In the genomic region with DNA sequence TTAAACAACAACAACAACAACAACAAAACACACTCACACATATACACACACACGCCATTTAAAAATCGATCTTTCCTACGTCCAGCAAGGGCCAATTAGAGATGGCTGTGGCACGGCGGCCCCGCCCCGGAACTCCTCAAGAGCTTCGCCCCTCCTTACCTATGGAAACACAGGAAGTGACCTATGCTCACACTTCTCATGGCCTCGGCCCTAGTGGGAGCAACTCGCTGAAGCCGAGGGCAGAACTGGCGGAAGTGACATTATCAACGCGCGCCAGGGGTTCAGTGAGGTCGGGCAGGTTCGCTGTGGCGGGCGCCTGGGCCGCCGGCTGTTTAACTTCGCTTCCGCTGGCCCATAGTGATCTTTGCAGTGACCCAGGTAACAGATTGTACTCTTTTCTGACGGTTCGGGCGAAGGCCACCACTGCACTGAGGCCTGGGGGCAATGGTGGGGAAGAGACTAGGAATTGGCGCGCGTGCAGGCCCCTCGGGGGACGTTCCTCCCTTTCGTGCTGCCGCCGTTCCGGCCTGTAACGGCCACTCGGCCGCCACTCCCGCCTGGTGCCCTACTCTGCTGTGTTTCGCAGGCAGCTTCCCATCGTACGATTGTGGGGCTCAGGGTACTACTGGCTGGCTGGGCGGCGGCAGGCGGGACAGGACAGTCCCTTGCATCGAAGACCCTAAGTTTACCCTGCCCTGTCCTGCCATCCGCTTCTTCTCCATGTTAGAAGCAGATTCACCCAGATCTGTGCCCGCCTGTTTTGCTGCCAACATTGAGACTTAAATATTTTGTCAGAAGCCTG, we compare ENCODE assay signal across 8 cellular contexts.
DNase-seq lines count a peak whose midpoint lies in the region; ATAC-seq lines count a peak whose summit lies in the region.

A gene (plus strand): TSS at position 284 of the 802 bp plus-strand sequence. CDS start 2,661 bp downstream, outside the sequence.

- peaks cover 21% of the 10 kb centered on the region for H3K36me3 Mint-ChIP-seq in activated naive CD4-positive, alpha-beta T cell treated with anti-CD3 and anti-CD28 coated beads, Interleukin-2, amount 10 ng/mL, durations not matched to agents 7 days and 5 days

- no peaks in the 10 kb centered on the region for H3K27me3 Mint-ChIP-seq in activated naive CD4-positive, alpha-beta T cell treated with anti-CD3 and anti-CD28 coated beads, Interleukin-2, amount 10 ng/mL, durations not matched to agents 7 days and 5 days

- peaks cover 43% of the 10 kb centered on the region for H3K36me3 ChIP-seq in SK-N-MC (ENCODE audit: insufficient read depth, low read length)

- H3K27ac ChIP-seq in SK-N-MC: peak within 1 kb of the TSS; percentile 93

- H3K4me3 Mint-ChIP-seq in activated naive CD4-positive, alpha-beta T cell treated with anti-CD3 and anti-CD28 coated beads, Interleukin-2, amount 10 ng/mL, durations not matched to agents 7 days and 5 days: no peak within 1 kb of the TSS

- CTCF ChIA-PET in activated naive CD4-positive, alpha-beta T cell treated with anti-CD3 and anti-CD28 coated beads, Interleukin-2, amount 10 ng/mL, durations not matched to agents 7 days and 5 days (lab: Charles Lee): interaction anchor here (0.9 kb wide), 1 partner anchor 24 kb away, joined by 3 read pairs; no protein-coding TSS in a partner anchor

- peaks cover 44% of the 10 kb centered on the region for H3K4me1 Mint-ChIP-seq in activated naive CD4-positive, alpha-beta T cell treated with anti-CD3 and anti-CD28 coated beads, Interleukin-2, amount 10 ng/mL, durations not matched to agents 7 days and 5 days

- no peaks in the 10 kb centered on the region for H3K9me3 Mint-ChIP-seq in activated naive CD4-positive, alpha-beta T cell treated with anti-CD3 and anti-CD28 coated beads, Interleukin-2, amount 10 ng/mL, durations not matched to agents 7 days and 5 days

- H3K4me3 ChIP-seq in GM08714 (ENCODE audit: low read length) (peak within 1 kb of the TSS; percentile 99), SK-N-MC (peak within 1 kb of the TSS; percentile 100)

- H3K27ac Mint-ChIP-seq in activated naive CD4-positive, alpha-beta T cell treated with anti-CD3 and anti-CD28 coated beads, Interleukin-2, amount 10 ng/mL, durations not matched to agents 7 days and 5 days: no peak within 1 kb of the TSS

- peak within 1 kb of the TSS; percentile 99 for H3K9ac ChIP-seq in SK-N-MC (ENCODE audit: insufficient read length)

- DNase-seq in NCI-H1048 (lab: John Stamatoyannopoulos, UW) (peak; percentile 89), SK-N-MC (ENCODE audit: low read depth, low spot score) (peak; percentile 86), germinal center (ENCODE audit: low spot score) (peak; percentile 94), non-pigmented ciliary epithelial cell (ENCODE audit: low read depth) (peak; percentile 94), superior temporal gyrus (ENCODE audit: extremely low spot score) (peak; percentile 100)
- peak; percentile 99 for DNase-seq in activated naive CD4-positive, alpha-beta T cell treated with anti-CD3 and anti-CD28 coated beads, Interleukin-2, amount 10 ng/mL, durations not matched to agents 7 days and 5 days

- peak; percentile 96 for ATAC-seq in HG02588 (IDR thresholded peaks at IDR 0.05; ENCODE audit: unreplicated experiment)

- H3K9me3 ChIP-seq in SK-N-MC (ENCODE audit: low read depth, low read length): no peaks in the 10 kb centered on the region

Comparison
In these comparisons a context has a peak if more than half of its experiments do, and no peak if none do; other contexts are left out.
1. Peak in every context shown above with its lines: DNase-seq, ATAC-seq, H3K4me3 ChIP-seq and H3K27ac ChIP-seq.